12 cellular contexts compared by ENCODE assay signal in genomic region chr9:99135498-99135897, GRCh38. TPM values are rescaled to one million over a fixed set of nuclear protein-coding genes. Genes with fewer than 3 reads are reported as not detected.
DNase-seq lines count a peak whose midpoint lies in the region; ATAC-seq and TF ChIP-seq lines count a peak whose summit lies in the region.
"Had no signal": no experiment of that assay in that cellular context is flagged by ENCODE, and none has a peak within 500 bp of the region (broad histone marks: within the 10 kb centered on the region; RNA-seq: fewer than 3 reads in every experiment).

No MANE protein-coding gene starts in this region.

- CTCF ChIA-PET in activated CD4-positive, alpha-beta memory T cell treated with anti-CD3 and anti-CD28 coated beads for 36 hours (lab: Charles Lee), result interaction anchor here (0.6 to 8.5 kb wide), 6 partner anchors 15 to 287 kb away, joined by 3 to 163 read pairs (median 4); no protein-coding TSS in a partner anchor
- CTCF ChIA-PET in activated CD4-positive, alpha-beta memory T cell treated with anti-CD3 and anti-CD28 coated beads, Interleukin-2, amount 10 ng/mL, durations not matched to agents 7 days and 5 days (lab: Charles Lee), result interaction anchor here (0.6 to 16.6 kb wide), 9 partner anchors 17 to 689 kb away, joined by 3 to 208 read pairs (median 4); no protein-coding TSS in a partner anchor

- no peak for TF ChIP-seq CTCF in colonic mucosa (IDR thresholded peaks at IDR 0.05)

- H3K4me1 ChIP-seq in colonic mucosa, result no peaks in the 10 kb centered on the region
- H3K4me1 ChIP-seq: uterus had no signal

- no peak overlapping the region for H3K9ac ChIP-seq in colonic mucosa (ENCODE audit: low read depth in 2 of 2, low read length in 2 of 2)

- ATAC-seq in HG03097 (IDR thresholded peaks at IDR 0.05; ENCODE audit: low FRiP score, unreplicated experiment), result peak; percentile 42
- peak; percentile 62 to 75 for ATAC-seq in activated naive CD4-positive, alpha-beta T cell treated with anti-CD3 and anti-CD28 coated beads, Interleukin-2, amount 50 U/mL, for 72 hours
- ATAC-seq in stimulated activated naive CD8-positive, alpha-beta T cell treated with anti-CD3 and anti-CD28 coated beads, Interleukin-15, Interleukin-2, amounts not matched to agents 100 U/mL and 50 U/mL, for 24 hours, result peak; percentile 55

- intact Hi-C loops in activated CD4-positive, alpha-beta memory T cell treated with anti-CD3 and anti-CD28 coated beads for 36 hours (cut with micrococcal nuclease), result no loop called here
- intact Hi-C loops in colonic mucosa (cut with DNase I), result no loop called here

- POLR2A ChIA-PET in activated CD4-positive, alpha-beta memory T cell treated with anti-CD3 and anti-CD28 coated beads for 36 hours (lab: Charles Lee), result interaction anchor here (0.5 to 0.6 kb wide), 2 partner anchors 147 to 334 kb away, joined by 3 read pairs; no protein-coding TSS in a partner anchor
- POLR2A ChIA-PET in activated CD4-positive, alpha-beta memory T cell treated with anti-CD3 and anti-CD28 coated beads, Interleukin-2, amount 10 ng/mL, durations not matched to agents 7 days and 5 days (lab: Charles Lee), result interaction anchor here (1.5 to 3.5 kb wide), 5 partner anchors 9 to 77 kb away, joined by 4 to 11 read pairs (median 7); no protein-coding TSS in a partner anchor

- no peak for DNase-seq in activated CD4-positive, alpha-beta memory T cell treated with anti-CD3 and anti-CD28 coated beads for 36 hours
- no peak for DNase-seq in activated CD4-positive, alpha-beta memory T cell treated with anti-CD3 and anti-CD28 coated beads, Interleukin-2, amount 10 ng/mL, durations not matched to agents 7 days and 5 days
- DNase-seq in activated naive CD4-positive, alpha-beta T cell treated with anti-CD3 and anti-CD28 coated beads, Interleukin-2, amount 50 U/mL, for 72 hours (ENCODE audit: low spot score in 2 of 2), result no peak
- DNase-seq in stimulated activated naive CD8-positive, alpha-beta T cell treated with anti-CD3 and anti-CD28 coated beads, Interleukin-15, Interleukin-2, amounts not matched to agents 100 U/mL and 50 U/mL, for 24 hours, result no peak
- DNase-seq in colonic mucosa (no peak), NCI-H2107 (lab: John Stamatoyannopoulos, UW) (no peak), ureter (ENCODE audit: low spot score) (no peak)
- DNase-seq: activated CD4-positive, alpha-beta T cell treated with anti-CD3 and anti-CD28 coated beads for 48 hours; GDM1; Right ventricle myocardium superior; uterus had no signal

- H3K4me3 ChIP-seq in colonic mucosa, result no peak overlapping the region
- H3K4me3 ChIP-seq: uterus had no signal

- H3K27ac ChIP-seq in colonic mucosa, result no peak overlapping the region
- H3K27ac ChIP-seq: uterus had no signal

- H3K9me3 ChIP-seq in colonic mucosa, result no peaks in the 10 kb centered on the region
- H3K9me3 ChIP-seq: uterus had no signal

- no peaks in the 10 kb centered on the region for H3K36me3 ChIP-seq in colonic mucosa
- H3K36me3 ChIP-seq: uterus had no signal

- peaks cover 17% of the 10 kb centered on the region for H3K36me3 Mint-ChIP-seq in activated CD4-positive, alpha-beta memory T cell treated with anti-CD3 and anti-CD28 coated beads for 36 hours
- peaks cover 67% of the 10 kb centered on the region for H3K36me3 Mint-ChIP-seq in activated CD4-positive, alpha-beta memory T cell treated with anti-CD3 and anti-CD28 coated beads, Interleukin-2, amount 10 ng/mL, durations not matched to agents 7 days and 5 days (ENCODE audit: low read depth)
- H3K36me3 Mint-ChIP-seq in activated naive CD4-positive, alpha-beta T cell treated with anti-CD3 and anti-CD28 coated beads, Interleukin-2, amount 50 U/mL, for 72 hours, result peaks cover 0 to 11% of the 10 kb centered on the region in 2 donors

- no peak overlapping the region for H3K4me3 Mint-ChIP-seq in activated CD4-positive, alpha-beta memory T cell treated with anti-CD3 and anti-CD28 coated beads for 36 hours
- no peak overlapping the region for H3K4me3 Mint-ChIP-seq in activated CD4-positive, alpha-beta memory T cell treated with anti-CD3 and anti-CD28 coated beads, Interleukin-2, amount 10 ng/mL, durations not matched to agents 7 days and 5 days

- no peaks in the 10 kb centered on the region for H3K27me3 ChIP-seq in colonic mucosa
- H3K27me3 ChIP-seq: uterus had no signal

- no peaks in the 10 kb centered on the region for H3K27me3 Mint-ChIP-seq in activated CD4-positive, alpha-beta memory T cell treated with anti-CD3 and anti-CD28 coated beads for 36 hours
- H3K27me3 Mint-ChIP-seq in activated CD4-positive, alpha-beta memory T cell treated with anti-CD3 and anti-CD28 coated beads, Interleukin-2, amount 10 ng/mL, durations not matched to agents 7 days and 5 days, result no peaks in the 10 kb centered on the region

- H3K4me1 Mint-ChIP-seq in activated CD4-positive, alpha-beta memory T cell treated with anti-CD3 and anti-CD28 coated beads for 36 hours (ENCODE audit: low read depth), result peaks cover 44% of the 10 kb centered on the region
- H3K4me1 Mint-ChIP-seq in activated CD4-positive, alpha-beta memory T cell treated with anti-CD3 and anti-CD28 coated beads, Interleukin-2, amount 10 ng/mL, durations not matched to agents 7 days and 5 days, result peaks cover 47% of the 10 kb centered on the region

- H3K27ac Mint-ChIP-seq in activated CD4-positive, alpha-beta memory T cell treated with anti-CD3 and anti-CD28 coated beads for 36 hours, result peak overlapping the region; percentile 19
- no peak overlapping the region for H3K27ac Mint-ChIP-seq in activated CD4-positive, alpha-beta memory T cell treated with anti-CD3 and anti-CD28 coated beads, Interleukin-2, amount 10 ng/mL, durations not matched to agents 7 days and 5 days
- H3K27ac Mint-ChIP-seq in activated naive CD4-positive, alpha-beta T cell treated with anti-CD3 and anti-CD28 coated beads, Interleukin-2, amount 50 U/mL, for 72 hours, result no peak overlapping the region

- no peaks in the 10 kb centered on the region for H3K9me3 Mint-ChIP-seq in activated CD4-positive, alpha-beta memory T cell treated with anti-CD3 and anti-CD28 coated beads for 36 hours
- no peaks in the 10 kb centered on the region for H3K9me3 Mint-ChIP-seq in activated CD4-positive, alpha-beta memory T cell treated with anti-CD3 and anti-CD28 coated beads, Interleukin-2, amount 10 ng/mL, durations not matched to agents 7 days and 5 days
- no peaks in the 10 kb centered on the region for H3K9me3 Mint-ChIP-seq in activated naive CD4-positive, alpha-beta T cell treated with anti-CD3 and anti-CD28 coated beads, Interleukin-2, amount 50 U/mL, for 72 hours

RNA-seq across cellular contexts. Expression of gene TGFBR1, which starts 30.6 kb away (rescaled TPM):
- total RNA-seq in activated CD4-positive, alpha-beta memory T cell treated with anti-CD3 and anti-CD28 coated beads for 36 hours, result 10 to 100 TPM; 25.4 to 26.3 TPM
- total RNA-seq in activated CD4-positive, alpha-beta memory T cell treated with anti-CD3 and anti-CD28 coated beads, Interleukin-2, amount 10 ng/mL, durations not matched to agents 7 days and 5 days, result 10 to 100 TPM; 57.4 to 58.5 TPM
- 10 to 100 TPM; 13.4 to 23.4 TPM for total RNA-seq in activated naive CD4-positive, alpha-beta T cell treated with anti-CD3 and anti-CD28 coated beads, Interleukin-2, amount 50 U/mL, for 72 hours
- total RNA-seq in colonic mucosa (10 to 100 TPM; 19.0 to 48.7 TPM), ureter (44.7 TPM)
